1 cellular context compared by ENCODE assay signal in genomic region chr20:16864069-16864468, GRCh38.
TF ChIP-seq lines count a peak whose summit lies in the region.

No MANE protein-coding gene starts in this region.

TF ChIP-seq in GM23338, 12 proteins besides CTCF, POLR2A, EP300 and RAD21 (continued from another document):
- TF ChIP-seq ZNF462 (CRISPR knock-in tag; IDR thresholded peaks at IDR 0.05) (no peak), REST (IDR thresholded peaks at IDR 0.05; ENCODE audit: unreplicated experiment) (no peak), ZNF331 (CRISPR knock-in tag; IDR thresholded peaks at IDR 0.05; ENCODE audit: low read depth) (no peak), CREB1 (CRISPR knock-in tag; IDR thresholded peaks at IDR 0.05; ENCODE audit: low read depth) (no peak), STAT1 (IDR thresholded peaks at IDR 0.05; ENCODE audit: unreplicated experiment) (no peak), NANOG (IDR thresholded peaks at IDR 0.05; ENCODE audit: borderline replicate concordance) (no peak), JUNB (IDR thresholded peaks at IDR 0.05; ENCODE audit: unreplicated experiment) (no peak), ZNF114 (CRISPR knock-in tag; IDR thresholded peaks at IDR 0.05) (no peak), POLR2AphosphoS5 (IDR thresholded peaks at IDR 0.05; ENCODE audit: low read depth) (no peak)
- TF ChIP-seq, protein P1, sequence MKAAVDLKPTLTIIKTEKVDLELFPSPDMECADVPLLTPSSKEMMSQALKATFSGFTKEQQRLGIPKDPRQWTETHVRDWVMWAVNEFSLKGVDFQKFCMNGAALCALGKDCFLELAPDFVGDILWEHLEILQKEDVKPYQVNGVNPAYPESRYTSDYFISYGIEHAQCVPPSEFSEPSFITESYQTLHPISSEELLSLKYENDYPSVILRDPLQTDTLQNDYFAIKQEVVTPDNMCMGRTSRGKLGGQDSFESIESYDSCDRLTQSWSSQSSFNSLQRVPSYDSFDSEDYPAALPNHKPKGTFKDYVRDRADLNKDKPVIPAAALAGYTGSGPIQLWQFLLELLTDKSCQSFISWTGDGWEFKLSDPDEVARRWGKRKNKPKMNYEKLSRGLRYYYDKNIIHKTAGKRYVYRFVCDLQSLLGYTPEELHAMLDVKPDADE (IDR thresholded peaks at IDR 0.05): no peak
